ENCODE assay signal across 20 cellular contexts in the genomic region with DNA sequence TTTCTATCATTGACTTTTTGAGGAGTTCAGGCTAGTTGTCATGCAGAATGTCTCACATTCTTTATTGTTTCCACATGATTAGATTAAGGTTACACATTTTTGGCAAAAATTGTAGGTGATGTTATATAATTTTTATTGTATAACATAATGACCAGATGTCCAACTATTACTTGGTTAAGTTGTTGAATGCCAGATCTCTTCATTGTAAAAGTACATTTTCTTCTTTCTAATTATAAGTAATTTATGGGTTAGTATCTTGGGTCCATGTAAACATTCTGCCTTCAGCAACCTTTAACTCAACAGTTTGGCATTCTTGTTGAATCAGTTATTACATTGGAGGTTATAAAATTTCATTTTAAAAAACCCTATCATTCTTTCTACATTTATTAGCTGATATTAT.
A peak's percentile ranks its signal among the peaks of the same experiment; 100 is the strongest.
DNase-seq lines count a peak whose midpoint lies in the region; ATAC-seq, FAIRE-seq and TF ChIP-seq lines count a peak whose summit lies in the region.
"Had no signal": no experiment of that assay in that cellular context is flagged by ENCODE, and none has a peak within 500 bp of the region (broad histone marks: within the 10 kb centered on the region; RNA-seq: fewer than 3 reads in every experiment).

No MANE protein-coding gene starts in this region.

- TF ChIP-seq CTCF in BJ (IDR thresholded peaks at IDR 0.05; ENCODE audit: insufficient read depth, low read depth, low read length), result no peak

- no peak for ATAC-seq in activated T-cell treated with anti-CD3 and anti-CD28 coated beads, Interleukin-2, amount 50 U/mL, for 4 hours

- peaks cover under 1% of the 10 kb centered on the region for H3K9me3 Mint-ChIP-seq in activated T-cell treated with anti-CD3 and anti-CD28 coated beads, Interleukin-2, amount 50 U/mL, for 4 hours

- CTCF ChIA-PET in BJ (lab: Yijun Ruan, JAX), result no interaction called here

- no peaks in the 10 kb centered on the region for H3K4me1 Mint-ChIP-seq in activated T-cell treated with anti-CD3 and anti-CD28 coated beads, Interleukin-2, amount 50 U/mL, for 4 hours (ENCODE audit: low read depth)
- H3K4me1 Mint-ChIP-seq: H9 had no signal

- no peaks in the 10 kb centered on the region for H3K36me3 ChIP-seq in BJ (ENCODE audit: control insufficient read depth, insufficient read depth, low read length)
- H3K36me3 ChIP-seq: BLaER1 had no signal

- H3K27me3 ChIP-seq in BJ (ENCODE audit: control insufficient read depth, insufficient read depth, low read length), result no peaks in the 10 kb centered on the region
- H3K27me3 ChIP-seq: BLaER1 had no signal

- FAIRE-seq in islet of Langerhans (lab: Jason Lieb, UNC), result peak; percentile 36
- FAIRE-seq: A204.1 had no signal

- H3K4me3 ChIP-seq in BJ (ENCODE audit: low read depth, low read length), result no peak overlapping the region
- H3K4me3 ChIP-seq: BLaER1 had no signal

- no peak overlapping the region for H3K4me3 Mint-ChIP-seq in activated T-cell treated with anti-CD3 and anti-CD28 coated beads, Interleukin-2, amount 50 U/mL, for 4 hours
- H3K4me3 Mint-ChIP-seq: CD4-positive, alpha-beta T cell; H9 had no signal

- DNase-seq in BJ (ENCODE audit: low read depth) (peak; percentile 52), HCEC 1CT (peak; percentile 28), amniotic epithelial cell (ENCODE audit: low read depth) (peak; percentile 54), OCI-M1 (lab: John Stamatoyannopoulos, UW) (no peak), NAMALWA (ENCODE audit: low spot score) (no peak)
- no peak for DNase-seq in activated T-cell treated with anti-CD3 and anti-CD28 coated beads, Interleukin-2, amount 50 U/mL, for 4 hours
- DNase-seq: CD4-positive, alpha-beta T cell; COR-L47; DMS79; H9; MV-4-11; NCI-H1694; NCI-H2081; NCI-H2171 treated with DMSO at 0.1 percent for 48 hours; NCI-H524 treated with DMSO at 0.1 percent for 48 hours; SHP77; T-helper 2 cell had no signal

- no peaks in the 10 kb centered on the region for H3K36me3 Mint-ChIP-seq in activated T-cell treated with anti-CD3 and anti-CD28 coated beads, Interleukin-2, amount 50 U/mL, for 4 hours (ENCODE audit: insufficient read depth)

- POLR2A ChIA-PET in BJ (lab: Charles Lee), result no interaction called here

- H3K27me3 Mint-ChIP-seq in activated T-cell treated with anti-CD3 and anti-CD28 coated beads, Interleukin-2, amount 50 U/mL, for 4 hours (ENCODE audit: low read depth), result no peaks in the 10 kb centered on the region
- H3K27me3 Mint-ChIP-seq: CD4-positive, alpha-beta T cell had no signal

Comparison
In these comparisons a context has a peak if more than half of its experiments do, and no peak if none do; other contexts are left out.
1. DNase-seq: peak in BJ (single experiment), HCEC 1CT (single experiment) and amniotic epithelial cell (single experiment); none in OCI-M1 (single experiment), NAMALWA (single experiment) and activated T-cell treated with anti-CD3 and anti-CD28 coated beads, Interleukin-2, amount 50 U/mL, for 4 hours (single experiment).